In genomic region chr14:54627325-54627717, GRCh38 we compare ENCODE assay signal across 1 cellular context.
TF ChIP-seq lines count a peak whose summit lies in the region.

No MANE protein-coding gene starts in this region.

TF ChIP-seq in liver, 16 proteins besides CTCF, POLR2A, EP300 and RAD21 (continued from another document):
- TF ChIP-seq, protein P1, sequence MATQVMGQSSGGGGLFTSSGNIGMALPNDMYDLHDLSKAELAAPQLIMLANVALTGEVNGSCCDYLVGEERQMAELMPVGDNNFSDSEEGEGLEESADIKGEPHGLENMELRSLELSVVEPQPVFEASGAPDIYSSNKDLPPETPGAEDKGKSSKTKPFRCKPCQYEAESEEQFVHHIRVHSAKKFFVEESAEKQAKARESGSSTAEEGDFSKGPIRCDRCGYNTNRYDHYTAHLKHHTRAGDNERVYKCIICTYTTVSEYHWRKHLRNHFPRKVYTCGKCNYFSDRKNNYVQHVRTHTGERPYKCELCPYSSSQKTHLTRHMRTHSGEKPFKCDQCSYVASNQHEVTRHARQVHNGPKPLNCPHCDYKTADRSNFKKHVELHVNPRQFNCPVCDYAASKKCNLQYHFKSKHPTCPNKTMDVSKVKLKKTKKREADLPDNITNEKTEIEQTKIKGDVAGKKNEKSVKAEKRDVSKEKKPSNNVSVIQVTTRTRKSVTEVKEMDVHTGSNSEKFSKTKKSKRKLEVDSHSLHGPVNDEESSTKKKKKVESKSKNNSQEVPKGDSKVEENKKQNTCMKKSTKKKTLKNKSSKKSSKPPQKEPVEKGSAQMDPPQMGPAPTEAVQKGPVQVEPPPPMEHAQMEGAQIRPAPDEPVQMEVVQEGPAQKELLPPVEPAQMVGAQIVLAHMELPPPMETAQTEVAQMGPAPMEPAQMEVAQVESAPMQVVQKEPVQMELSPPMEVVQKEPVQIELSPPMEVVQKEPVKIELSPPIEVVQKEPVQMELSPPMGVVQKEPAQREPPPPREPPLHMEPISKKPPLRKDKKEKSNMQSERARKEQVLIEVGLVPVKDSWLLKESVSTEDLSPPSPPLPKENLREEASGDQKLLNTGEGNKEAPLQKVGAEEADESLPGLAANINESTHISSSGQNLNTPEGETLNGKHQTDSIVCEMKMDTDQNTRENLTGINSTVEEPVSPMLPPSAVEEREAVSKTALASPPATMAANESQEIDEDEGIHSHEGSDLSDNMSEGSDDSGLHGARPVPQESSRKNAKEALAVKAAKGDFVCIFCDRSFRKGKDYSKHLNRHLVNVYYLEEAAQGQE (IDR thresholded peaks at IDR 0.05): no peak
- no peak for TF ChIP-seq HNF4A (conservative IDR thresholded peaks at IDR 0.05)
- TF ChIP-seq YY1 (IDR thresholded peaks at IDR 0.05): no peak
